ENCODE assay signal across 1 cellular context in genomic region chr10:97690138-97690537, GRCh38.
TF ChIP-seq lines count a peak whose summit lies in the region.

No MANE protein-coding gene starts in this region.

TF ChIP-seq in A549, 52 proteins besides CTCF, POLR2A, EP300 and RAD21:
- no peak for TF ChIP-seq E2F6 (IDR thresholded peaks at IDR 0.05; ENCODE audit: borderline replicate concordance, low read depth)
